Comparison of ENCODE assay signal across 8 cellular contexts in genomic region chr16:30535106-30535776, GRCh38. TPM values are rescaled to one million over a fixed set of nuclear protein-coding genes. Genes with fewer than 3 reads are reported as not detected.
DNase-seq lines count a peak whose midpoint lies in the region; ATAC-seq and TF ChIP-seq lines count a peak whose summit lies in the region.

No MANE protein-coding gene starts in this region.

- intact Hi-C loops in CD4-positive, alpha-beta memory T cell (cut with micrococcal nuclease): loop anchor here (1.0 to 2.0 kb wide), 6 partner anchors 8 to 105 kb away; partner anchors contain the start of genes DCTPP1 and ZNF764
- intact Hi-C loops in esophagus squamous epithelium (cut with DNase I): no loop called here

- peaks cover 0 to 11% of the 10 kb centered on the region in 2 donors for H3K36me3 Mint-ChIP-seq in CD4-positive, alpha-beta memory T cell

- no peaks in the 10 kb centered on the region for H3K27me3 Mint-ChIP-seq in CD4-positive, alpha-beta memory T cell

- in situ Hi-C loops in GM13977 (cut with MboI; ENCODE audit: low pct_unique_long_range_greater_than_20kb, low sequenced_read_pairs, unreplicated experiment): loop anchor here (10.0 to 25.0 kb wide), 2 partner anchors 80 to 102 kb away; no protein-coding TSS in a partner anchor
- in situ Hi-C loops in KBM-7 (cut with MboI; ENCODE audit: low pct_unique_long_range_greater_than_20kb, low sequenced_read_pairs): no loop called here

- WGBS in esophagus squamous epithelium, 2 donors: 2 to 6% methylated on average over 16 to 18 of the region's 18 CpGs

- H3K27ac Mint-ChIP-seq in CD4-positive, alpha-beta memory T cell: peak overlapping the region; percentile 94 to 99 (median 97)

- no peaks in the 10 kb centered on the region for H3K36me3 ChIP-seq in CD4-positive, alpha-beta memory T cell (ENCODE audit: insufficient read depth, low read length)
- H3K36me3 ChIP-seq in RWPE2 (ENCODE audit: low read depth) (peaks cover 14% of the 10 kb centered on the region; the same call in 1 of the 2 replicates), esophagus squamous epithelium (peaks cover 8 to 27% (median 11%) of the 10 kb centered on the region in 3 donors), neutrophil (peaks cover 11% of the 10 kb centered on the region)

- POLR2A ChIA-PET in CD4-positive, alpha-beta memory T cell (lab: Charles Lee; ENCODE audit: partially characterized antibody): interaction anchor here (0.6 to 11.1 kb wide), 40 partner anchors 8 to 469 kb away, joined by 3 to 457 read pairs (median 6); partner anchors contain the start of genes DCTPP1, FBRS, ITGAL and PRR14

- no peaks in the 10 kb centered on the region for H3K9me3 Mint-ChIP-seq in CD4-positive, alpha-beta memory T cell

- peak overlapping the region; percentile 86 to 92 for H3K4me3 ChIP-seq in CD4-positive, alpha-beta memory T cell (ENCODE audit: low read length in 2 of 2)
- H3K4me3 ChIP-seq in RWPE2 (ENCODE audit: severe bottlenecking) (peak overlapping the region; percentile 60), esophagus squamous epithelium (peak overlapping the region; percentile 62 to 88 (median 76)), neutrophil (ENCODE audit: low read depth in 1 of 2, low read length in 1 of 2) (peak overlapping the region; percentile 84 to 94)

- TF ChIP-seq POLR2A in esophagus squamous epithelium (IDR thresholded peaks at IDR 0.05): no peak

- DNase-seq in CD4-positive, alpha-beta memory T cell: peak in 1 of 5 donors; percentile 71
- no peak for DNase-seq in RWPE2 (ENCODE audit: low spot score)
- no peak for DNase-seq in esophagus squamous epithelium (lab: John Stamatoyannopoulos, UW)
- DNase-seq in GM13977 (ENCODE audit: low spot score): no peak
- DNase-seq in NCI-H1417 treated with DMSO at 0.1 percent for 48 hours (lab: John Stamatoyannopoulos, UW): no peak
- no peak for DNase-seq in KBM-7

- peaks cover 11 to 45% (median 26%) of the 10 kb centered on the region in 4 donors for H3K4me1 Mint-ChIP-seq in CD4-positive, alpha-beta memory T cell

- ATAC-seq in GM21786 (IDR thresholded peaks at IDR 0.05; ENCODE audit: unreplicated experiment) (peak; percentile 8), RWPE2 (ENCODE audit: low read depth) (no peak)

- TF ChIP-seq CTCF in RWPE2 (IDR thresholded peaks at IDR 0.05; ENCODE audit: poor library complexity, severe bottlenecking): no peak
- no peak for TF ChIP-seq CTCF in esophagus squamous epithelium (IDR thresholded peaks at IDR 0.05)
- TF ChIP-seq CTCF in neutrophil (IDR thresholded peaks at IDR 0.05): no peak
- TF ChIP-seq CTCF in GM13977 (IDR thresholded peaks at IDR 0.05; ENCODE audit: extremely low read depth, insufficient read depth, missing control alignments): no peak

- H3K27me3 ChIP-seq in CD4-positive, alpha-beta memory T cell (ENCODE audit: insufficient read depth, low read length): no peaks in the 10 kb centered on the region
- H3K27me3 ChIP-seq in RWPE2 (ENCODE audit: insufficient read depth, poor library complexity, severe bottlenecking) (no peaks in the 10 kb centered on the region), esophagus squamous epithelium (no peaks in the 10 kb centered on the region), neutrophil (no peaks in the 10 kb centered on the region)

- CTCF ChIA-PET in CD4-positive, alpha-beta memory T cell (lab: Charles Lee; ENCODE audit: partially characterized antibody): interaction anchor here (0.6 to 4.7 kb wide), 42 partner anchors 8 to 182 kb away, joined by 3 to 101 read pairs (median 5); partner anchors contain the start of genes DCTPP1, FBRS, ITGAL and PRR14

- H3K4me3 Mint-ChIP-seq in CD4-positive, alpha-beta memory T cell: peak overlapping the region; percentile 87 to 99 (median 93)

- peak overlapping the region; percentile 91 for H3K27ac ChIP-seq in CD4-positive, alpha-beta memory T cell (ENCODE audit: low read depth, low read length)
- H3K27ac ChIP-seq in RWPE2 (ENCODE audit: poor library complexity, severe bottlenecking) (peak overlapping the region; percentile 71), esophagus squamous epithelium (peak overlapping the region; percentile 94 to 98 (median 97)), neutrophil (peak overlapping the region; percentile 89)

- H3K9me3 ChIP-seq in CD4-positive, alpha-beta memory T cell (ENCODE audit: control insufficient read depth in 1 of 2, low read length in 2 of 2): no peaks in the 10 kb centered on the region
- H3K9me3 ChIP-seq in RWPE2 (ENCODE audit: severe bottlenecking) (no peaks in the 10 kb centered on the region), esophagus squamous epithelium (no peaks in the 10 kb centered on the region), neutrophil (no peaks in the 10 kb centered on the region)

- H3K4me1 ChIP-seq in CD4-positive, alpha-beta memory T cell (ENCODE audit: insufficient read depth, low read length): peaks cover 35% of the 10 kb centered on the region
- peaks cover 2% of the 10 kb centered on the region for H3K4me1 ChIP-seq in RWPE2 (ENCODE audit: insufficient read depth, poor library complexity, severe bottlenecking)
- H3K4me1 ChIP-seq in esophagus squamous epithelium: peaks cover 14 to 48% (median 21%) of the 10 kb centered on the region in 3 donors
- H3K4me1 ChIP-seq in neutrophil (ENCODE audit: control insufficient read depth in 1 of 2, insufficient read depth in 1 of 2, low read depth in 1 of 2, low read length in 1 of 2): peaks cover 27 to 28% of the 10 kb centered on the region in 2 experiments

RNA-seq across cellular contexts. Expression of gene ZNF747, which starts 0.6 kb away (rescaled TPM):
- 10 to 100 TPM; 15.7 to 17.8 TPM for total RNA-seq in CD4-positive, alpha-beta memory T cell
- polyA plus RNA-seq in CD4-positive, alpha-beta memory T cell: 1 to 10 TPM; 7.8 to 8.8 TPM
- 10 to 100 TPM in 1 of 4 donors, 1 to 10 TPM in 3; 7.2 to 12.4 (median 8.3) TPM for total RNA-seq in esophagus squamous epithelium

RNA-seq across cellular contexts. Expression of gene ZNF768, which starts 8.9 kb away (rescaled TPM):
- 1 to 10 TPM; 5.8 to 6.1 TPM for total RNA-seq in CD4-positive, alpha-beta memory T cell
- polyA plus RNA-seq in CD4-positive, alpha-beta memory T cell: 1 to 10 TPM in 1 of 2 donors, under 1 TPM in 1; 0.69 to 1.7 TPM
- total RNA-seq in esophagus squamous epithelium: 10 to 100 TPM; 13.6 to 24.5 (median 20.6) TPM

RNA-seq across cellular contexts. Expression of gene ZNF764, which starts 22.9 kb away (rescaled TPM):
- total RNA-seq in CD4-positive, alpha-beta memory T cell: 10 to 100 TPM; 28.9 to 29.3 TPM
- polyA plus RNA-seq in CD4-positive, alpha-beta memory T cell: 1 to 10 TPM; 4.2 to 8.8 TPM
- 1 to 10 TPM; 4.7 to 8.3 (median 7.2) TPM for total RNA-seq in esophagus squamous epithelium

RNA-seq across cellular contexts. Expression of gene ZNF688, which starts 36.3 kb away (rescaled TPM):
- 10 to 100 TPM; 21.4 to 22.7 TPM for total RNA-seq in CD4-positive, alpha-beta memory T cell
- polyA plus RNA-seq in CD4-positive, alpha-beta memory T cell: 10 to 100 TPM; 31.7 to 33.8 TPM
- total RNA-seq in esophagus squamous epithelium: 10 to 100 TPM in 2 of 4 donors, 1 to 10 TPM in 2; 5.4 to 15.3 (median 10.2) TPM

RNA-seq across cellular contexts. Expression of gene ZNF785, which starts 50.3 kb away (rescaled TPM):
- 10 to 100 TPM; 33.4 to 34.2 TPM for total RNA-seq in CD4-positive, alpha-beta memory T cell
- 1 to 10 TPM; 1.7 to 3.4 TPM for polyA plus RNA-seq in CD4-positive, alpha-beta memory T cell
- 10 to 100 TPM in 1 of 4 donors, 1 to 10 TPM in 3; 2.7 to 10.9 (median 5.6) TPM for total RNA-seq in esophagus squamous epithelium
